Comparison of ENCODE assay signal across 1 cellular context in the genomic region with DNA sequence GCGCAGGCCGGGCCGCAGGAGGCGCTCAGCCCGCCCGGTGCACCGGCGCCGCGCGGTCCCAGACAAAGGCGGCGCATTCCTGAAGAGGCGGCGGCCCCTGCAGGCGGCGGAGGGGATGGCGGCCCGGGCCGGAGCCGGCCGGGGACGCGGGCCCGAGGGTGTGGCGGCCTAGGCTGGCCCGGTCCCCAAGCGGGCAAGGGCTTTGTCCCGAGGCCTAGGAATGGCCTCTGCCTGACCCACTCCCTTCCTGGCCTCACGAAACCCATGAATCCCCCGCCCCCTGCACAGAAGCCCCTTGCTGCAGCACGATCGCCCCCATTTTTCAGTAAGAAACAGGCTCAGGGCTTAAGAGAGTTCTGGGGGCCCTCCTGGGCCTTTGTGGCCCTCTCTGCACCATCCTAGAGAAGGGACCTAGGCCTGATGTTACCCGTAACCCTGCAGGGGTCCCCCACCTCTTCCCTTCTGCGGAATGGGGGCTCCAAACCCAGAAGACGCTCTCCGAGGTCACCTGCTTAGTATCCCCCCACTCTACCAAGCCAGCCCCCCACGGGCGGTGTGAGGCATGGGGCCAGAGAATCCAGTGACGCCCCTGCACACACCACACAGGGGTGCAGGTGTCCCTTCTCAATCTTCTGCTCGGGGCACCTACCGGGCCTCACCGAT.
A peak's percentile ranks its signal among the peaks of the same experiment; 100 is the strongest.
TF ChIP-seq lines count a peak whose summit lies in the region.

No MANE protein-coding gene starts in this region.

TF ChIP-seq in K562, 482 proteins besides CTCF, POLR2A, EP300 and RAD21 (continued from another document and continues in another):
- TF ChIP-seq, protein P1, sequence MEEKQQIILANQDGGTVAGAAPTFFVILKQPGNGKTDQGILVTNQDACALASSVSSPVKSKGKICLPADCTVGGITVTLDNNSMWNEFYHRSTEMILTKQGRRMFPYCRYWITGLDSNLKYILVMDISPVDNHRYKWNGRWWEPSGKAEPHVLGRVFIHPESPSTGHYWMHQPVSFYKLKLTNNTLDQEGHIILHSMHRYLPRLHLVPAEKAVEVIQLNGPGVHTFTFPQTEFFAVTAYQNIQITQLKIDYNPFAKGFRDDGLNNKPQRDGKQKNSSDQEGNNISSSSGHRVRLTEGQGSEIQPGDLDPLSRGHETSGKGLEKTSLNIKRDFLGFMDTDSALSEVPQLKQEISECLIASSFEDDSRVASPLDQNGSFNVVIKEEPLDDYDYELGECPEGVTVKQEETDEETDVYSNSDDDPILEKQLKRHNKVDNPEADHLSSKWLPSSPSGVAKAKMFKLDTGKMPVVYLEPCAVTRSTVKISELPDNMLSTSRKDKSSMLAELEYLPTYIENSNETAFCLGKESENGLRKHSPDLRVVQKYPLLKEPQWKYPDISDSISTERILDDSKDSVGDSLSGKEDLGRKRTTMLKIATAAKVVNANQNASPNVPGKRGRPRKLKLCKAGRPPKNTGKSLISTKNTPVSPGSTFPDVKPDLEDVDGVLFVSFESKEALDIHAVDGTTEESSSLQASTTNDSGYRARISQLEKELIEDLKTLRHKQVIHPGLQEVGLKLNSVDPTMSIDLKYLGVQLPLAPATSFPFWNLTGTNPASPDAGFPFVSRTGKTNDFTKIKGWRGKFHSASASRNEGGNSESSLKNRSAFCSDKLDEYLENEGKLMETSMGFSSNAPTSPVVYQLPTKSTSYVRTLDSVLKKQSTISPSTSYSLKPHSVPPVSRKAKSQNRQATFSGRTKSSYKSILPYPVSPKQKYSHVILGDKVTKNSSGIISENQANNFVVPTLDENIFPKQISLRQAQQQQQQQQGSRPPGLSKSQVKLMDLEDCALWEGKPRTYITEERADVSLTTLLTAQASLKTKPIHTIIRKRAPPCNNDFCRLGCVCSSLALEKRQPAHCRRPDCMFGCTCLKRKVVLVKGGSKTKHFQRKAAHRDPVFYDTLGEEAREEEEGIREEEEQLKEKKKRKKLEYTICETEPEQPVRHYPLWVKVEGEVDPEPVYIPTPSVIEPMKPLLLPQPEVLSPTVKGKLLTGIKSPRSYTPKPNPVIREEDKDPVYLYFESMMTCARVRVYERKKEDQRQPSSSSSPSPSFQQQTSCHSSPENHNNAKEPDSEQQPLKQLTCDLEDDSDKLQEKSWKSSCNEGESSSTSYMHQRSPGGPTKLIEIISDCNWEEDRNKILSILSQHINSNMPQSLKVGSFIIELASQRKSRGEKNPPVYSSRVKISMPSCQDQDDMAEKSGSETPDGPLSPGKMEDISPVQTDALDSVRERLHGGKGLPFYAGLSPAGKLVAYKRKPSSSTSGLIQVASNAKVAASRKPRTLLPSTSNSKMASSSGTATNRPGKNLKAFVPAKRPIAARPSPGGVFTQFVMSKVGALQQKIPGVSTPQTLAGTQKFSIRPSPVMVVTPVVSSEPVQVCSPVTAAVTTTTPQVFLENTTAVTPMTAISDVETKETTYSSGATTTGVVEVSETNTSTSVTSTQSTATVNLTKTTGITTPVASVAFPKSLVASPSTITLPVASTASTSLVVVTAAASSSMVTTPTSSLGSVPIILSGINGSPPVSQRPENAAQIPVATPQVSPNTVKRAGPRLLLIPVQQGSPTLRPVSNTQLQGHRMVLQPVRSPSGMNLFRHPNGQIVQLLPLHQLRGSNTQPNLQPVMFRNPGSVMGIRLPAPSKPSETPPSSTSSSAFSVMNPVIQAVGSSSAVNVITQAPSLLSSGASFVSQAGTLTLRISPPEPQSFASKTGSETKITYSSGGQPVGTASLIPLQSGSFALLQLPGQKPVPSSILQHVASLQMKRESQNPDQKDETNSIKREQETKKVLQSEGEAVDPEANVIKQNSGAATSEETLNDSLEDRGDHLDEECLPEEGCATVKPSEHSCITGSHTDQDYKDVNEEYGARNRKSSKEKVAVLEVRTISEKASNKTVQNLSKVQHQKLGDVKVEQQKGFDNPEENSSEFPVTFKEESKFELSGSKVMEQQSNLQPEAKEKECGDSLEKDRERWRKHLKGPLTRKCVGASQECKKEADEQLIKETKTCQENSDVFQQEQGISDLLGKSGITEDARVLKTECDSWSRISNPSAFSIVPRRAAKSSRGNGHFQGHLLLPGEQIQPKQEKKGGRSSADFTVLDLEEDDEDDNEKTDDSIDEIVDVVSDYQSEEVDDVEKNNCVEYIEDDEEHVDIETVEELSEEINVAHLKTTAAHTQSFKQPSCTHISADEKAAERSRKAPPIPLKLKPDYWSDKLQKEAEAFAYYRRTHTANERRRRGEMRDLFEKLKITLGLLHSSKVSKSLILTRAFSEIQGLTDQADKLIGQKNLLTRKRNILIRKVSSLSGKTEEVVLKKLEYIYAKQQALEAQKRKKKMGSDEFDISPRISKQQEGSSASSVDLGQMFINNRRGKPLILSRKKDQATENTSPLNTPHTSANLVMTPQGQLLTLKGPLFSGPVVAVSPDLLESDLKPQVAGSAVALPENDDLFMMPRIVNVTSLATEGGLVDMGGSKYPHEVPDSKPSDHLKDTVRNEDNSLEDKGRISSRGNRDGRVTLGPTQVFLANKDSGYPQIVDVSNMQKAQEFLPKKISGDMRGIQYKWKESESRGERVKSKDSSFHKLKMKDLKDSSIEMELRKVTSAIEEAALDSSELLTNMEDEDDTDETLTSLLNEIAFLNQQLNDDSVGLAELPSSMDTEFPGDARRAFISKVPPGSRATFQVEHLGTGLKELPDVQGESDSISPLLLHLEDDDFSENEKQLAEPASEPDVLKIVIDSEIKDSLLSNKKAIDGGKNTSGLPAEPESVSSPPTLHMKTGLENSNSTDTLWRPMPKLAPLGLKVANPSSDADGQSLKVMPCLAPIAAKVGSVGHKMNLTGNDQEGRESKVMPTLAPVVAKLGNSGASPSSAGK (IDR thresholded peaks at IDR 0.05): no peak
- TF ChIP-seq CEBPB (tag; IDR thresholded peaks at IDR 0.05) (no peak), KHSRP (IDR thresholded peaks at IDR 0.05) (no peak), GABPB2 (CRISPR knock-in tag; conservative IDR thresholded peaks at IDR 0.05) (no peak), NCOR1 (IDR thresholded peaks at IDR 0.05) (no peak), RBM14 (IDR thresholded peaks at IDR 0.05; ENCODE audit: borderline replicate concordance, insufficient read depth, low read depth, low read length) (no peak), L3MBTL2 (IDR thresholded peaks at IDR 0.05) (no peak), HDAC1 (IDR thresholded peaks at IDR 0.05) (no peak), ZEB2 (IDR thresholded peaks at IDR 0.05) (no peak), POLR2AphosphoS5 (IDR thresholded peaks at IDR 0.05; ENCODE audit: control insufficient read depth, insufficient read depth, low read depth, low read length) (no peak), NR2F6 (CRISPR knock-in tag; IDR thresholded peaks at IDR 0.05) (no peak), BRCA1 (IDR thresholded peaks at IDR 0.05) (no peak), BRCA1 (CRISPR knock-in tag; IDR thresholded peaks at IDR 0.05) (no peak; the same call in 1 of the 2 replicates), COPS2 (conservative IDR thresholded peaks at IDR 0.05) (no peak), SAP30 (IDR thresholded peaks at IDR 0.05; ENCODE audit: borderline replicate concordance, insufficient read depth, low read depth, low read length, poor library complexity, severe bottlenecking) (no peak), ADNP (tag; IDR thresholded peaks at IDR 0.05) (no peak), FOS (IDR thresholded peaks at IDR 0.05; ENCODE audit: extremely low read depth, insufficient read length) (no peak)
- TF ChIP-seq, protein P2, sequence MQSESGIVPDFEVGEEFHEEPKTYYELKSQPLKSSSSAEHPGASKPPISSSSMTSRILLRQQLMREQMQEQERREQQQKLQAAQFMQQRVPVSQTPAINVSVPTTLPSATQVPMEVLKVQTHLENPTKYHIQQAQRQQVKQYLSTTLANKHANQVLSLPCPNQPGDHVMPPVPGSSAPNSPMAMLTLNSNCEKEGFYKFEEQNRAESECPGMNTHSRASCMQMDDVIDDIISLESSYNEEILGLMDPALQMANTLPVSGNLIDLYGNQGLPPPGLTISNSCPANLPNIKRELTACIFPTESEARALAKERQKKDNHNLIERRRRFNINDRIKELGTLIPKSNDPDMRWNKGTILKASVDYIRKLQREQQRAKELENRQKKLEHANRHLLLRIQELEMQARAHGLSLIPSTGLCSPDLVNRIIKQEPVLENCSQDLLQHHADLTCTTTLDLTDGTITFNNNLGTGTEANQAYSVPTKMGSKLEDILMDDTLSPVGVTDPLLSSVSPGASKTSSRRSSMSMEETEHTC (IDR thresholded peaks at IDR 0.05): peak; percentile 25; the same call in 1 of the 2 replicates
- TF ChIP-seq, protein P3, sequence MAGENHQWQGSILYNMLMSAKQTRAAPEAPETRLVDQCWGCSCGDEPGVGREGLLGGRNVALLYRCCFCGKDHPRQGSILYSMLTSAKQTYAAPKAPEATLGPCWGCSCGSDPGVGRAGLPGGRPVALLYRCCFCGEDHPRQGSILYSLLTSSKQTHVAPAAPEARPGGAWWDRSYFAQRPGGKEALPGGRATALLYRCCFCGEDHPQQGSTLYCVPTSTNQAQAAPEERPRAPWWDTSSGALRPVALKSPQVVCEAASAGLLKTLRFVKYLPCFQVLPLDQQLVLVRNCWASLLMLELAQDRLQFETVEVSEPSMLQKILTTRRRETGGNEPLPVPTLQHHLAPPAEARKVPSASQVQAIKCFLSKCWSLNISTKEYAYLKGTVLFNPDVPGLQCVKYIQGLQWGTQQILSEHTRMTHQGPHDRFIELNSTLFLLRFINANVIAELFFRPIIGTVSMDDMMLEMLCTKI (IDR thresholded peaks at IDR 0.05; ENCODE audit: partially characterized antibody): no peak
- TF ChIP-seq, protein P4, sequence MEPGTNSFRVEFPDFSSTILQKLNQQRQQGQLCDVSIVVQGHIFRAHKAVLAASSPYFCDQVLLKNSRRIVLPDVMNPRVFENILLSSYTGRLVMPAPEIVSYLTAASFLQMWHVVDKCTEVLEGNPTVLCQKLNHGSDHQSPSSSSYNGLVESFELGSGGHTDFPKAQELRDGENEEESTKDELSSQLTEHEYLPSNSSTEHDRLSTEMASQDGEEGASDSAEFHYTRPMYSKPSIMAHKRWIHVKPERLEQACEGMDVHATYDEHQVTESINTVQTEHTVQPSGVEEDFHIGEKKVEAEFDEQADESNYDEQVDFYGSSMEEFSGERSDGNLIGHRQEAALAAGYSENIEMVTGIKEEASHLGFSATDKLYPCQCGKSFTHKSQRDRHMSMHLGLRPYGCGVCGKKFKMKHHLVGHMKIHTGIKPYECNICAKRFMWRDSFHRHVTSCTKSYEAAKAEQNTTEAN (CRISPR knock-in tag; IDR thresholded peaks at IDR 0.05): 0 out of 2 replicates have a peak, but pooled peaks have one; percentile 53
- TF ChIP-seq, protein P5, sequence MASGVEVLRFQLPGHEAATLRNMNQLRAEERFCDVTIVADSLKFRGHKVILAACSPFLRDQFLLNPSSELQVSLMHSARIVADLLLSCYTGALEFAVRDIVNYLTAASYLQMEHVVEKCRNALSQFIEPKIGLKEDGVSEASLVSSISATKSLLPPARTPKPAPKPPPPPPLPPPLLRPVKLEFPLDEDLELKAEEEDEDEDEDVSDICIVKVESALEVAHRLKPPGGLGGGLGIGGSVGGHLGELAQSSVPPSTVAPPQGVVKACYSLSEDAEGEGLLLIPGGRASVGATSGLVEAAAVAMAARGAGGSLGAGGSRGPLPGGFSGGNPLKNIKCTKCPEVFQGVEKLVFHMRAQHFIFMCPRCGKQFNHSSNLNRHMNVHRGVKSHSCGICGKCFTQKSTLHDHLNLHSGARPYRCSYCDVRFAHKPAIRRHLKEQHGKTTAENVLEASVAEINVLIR (CRISPR knock-in tag; IDR thresholded peaks at IDR 0.05): no peak
- TF ChIP-seq, protein P6, sequence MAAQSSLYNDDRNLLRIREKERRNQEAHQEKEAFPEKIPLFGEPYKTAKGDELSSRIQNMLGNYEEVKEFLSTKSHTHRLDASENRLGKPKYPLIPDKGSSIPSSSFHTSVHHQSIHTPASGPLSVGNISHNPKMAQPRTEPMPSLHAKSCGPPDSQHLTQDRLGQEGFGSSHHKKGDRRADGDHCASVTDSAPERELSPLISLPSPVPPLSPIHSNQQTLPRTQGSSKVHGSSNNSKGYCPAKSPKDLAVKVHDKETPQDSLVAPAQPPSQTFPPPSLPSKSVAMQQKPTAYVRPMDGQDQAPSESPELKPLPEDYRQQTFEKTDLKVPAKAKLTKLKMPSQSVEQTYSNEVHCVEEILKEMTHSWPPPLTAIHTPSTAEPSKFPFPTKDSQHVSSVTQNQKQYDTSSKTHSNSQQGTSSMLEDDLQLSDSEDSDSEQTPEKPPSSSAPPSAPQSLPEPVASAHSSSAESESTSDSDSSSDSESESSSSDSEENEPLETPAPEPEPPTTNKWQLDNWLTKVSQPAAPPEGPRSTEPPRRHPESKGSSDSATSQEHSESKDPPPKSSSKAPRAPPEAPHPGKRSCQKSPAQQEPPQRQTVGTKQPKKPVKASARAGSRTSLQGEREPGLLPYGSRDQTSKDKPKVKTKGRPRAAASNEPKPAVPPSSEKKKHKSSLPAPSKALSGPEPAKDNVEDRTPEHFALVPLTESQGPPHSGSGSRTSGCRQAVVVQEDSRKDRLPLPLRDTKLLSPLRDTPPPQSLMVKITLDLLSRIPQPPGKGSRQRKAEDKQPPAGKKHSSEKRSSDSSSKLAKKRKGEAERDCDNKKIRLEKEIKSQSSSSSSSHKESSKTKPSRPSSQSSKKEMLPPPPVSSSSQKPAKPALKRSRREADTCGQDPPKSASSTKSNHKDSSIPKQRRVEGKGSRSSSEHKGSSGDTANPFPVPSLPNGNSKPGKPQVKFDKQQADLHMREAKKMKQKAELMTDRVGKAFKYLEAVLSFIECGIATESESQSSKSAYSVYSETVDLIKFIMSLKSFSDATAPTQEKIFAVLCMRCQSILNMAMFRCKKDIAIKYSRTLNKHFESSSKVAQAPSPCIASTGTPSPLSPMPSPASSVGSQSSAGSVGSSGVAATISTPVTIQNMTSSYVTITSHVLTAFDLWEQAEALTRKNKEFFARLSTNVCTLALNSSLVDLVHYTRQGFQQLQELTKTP (IDR thresholded peaks at IDR 0.05; ENCODE audit: low read depth in 1 of 2, partially characterized antibody in 2 of 2): no peak
- TF ChIP-seq, protein P7, sequence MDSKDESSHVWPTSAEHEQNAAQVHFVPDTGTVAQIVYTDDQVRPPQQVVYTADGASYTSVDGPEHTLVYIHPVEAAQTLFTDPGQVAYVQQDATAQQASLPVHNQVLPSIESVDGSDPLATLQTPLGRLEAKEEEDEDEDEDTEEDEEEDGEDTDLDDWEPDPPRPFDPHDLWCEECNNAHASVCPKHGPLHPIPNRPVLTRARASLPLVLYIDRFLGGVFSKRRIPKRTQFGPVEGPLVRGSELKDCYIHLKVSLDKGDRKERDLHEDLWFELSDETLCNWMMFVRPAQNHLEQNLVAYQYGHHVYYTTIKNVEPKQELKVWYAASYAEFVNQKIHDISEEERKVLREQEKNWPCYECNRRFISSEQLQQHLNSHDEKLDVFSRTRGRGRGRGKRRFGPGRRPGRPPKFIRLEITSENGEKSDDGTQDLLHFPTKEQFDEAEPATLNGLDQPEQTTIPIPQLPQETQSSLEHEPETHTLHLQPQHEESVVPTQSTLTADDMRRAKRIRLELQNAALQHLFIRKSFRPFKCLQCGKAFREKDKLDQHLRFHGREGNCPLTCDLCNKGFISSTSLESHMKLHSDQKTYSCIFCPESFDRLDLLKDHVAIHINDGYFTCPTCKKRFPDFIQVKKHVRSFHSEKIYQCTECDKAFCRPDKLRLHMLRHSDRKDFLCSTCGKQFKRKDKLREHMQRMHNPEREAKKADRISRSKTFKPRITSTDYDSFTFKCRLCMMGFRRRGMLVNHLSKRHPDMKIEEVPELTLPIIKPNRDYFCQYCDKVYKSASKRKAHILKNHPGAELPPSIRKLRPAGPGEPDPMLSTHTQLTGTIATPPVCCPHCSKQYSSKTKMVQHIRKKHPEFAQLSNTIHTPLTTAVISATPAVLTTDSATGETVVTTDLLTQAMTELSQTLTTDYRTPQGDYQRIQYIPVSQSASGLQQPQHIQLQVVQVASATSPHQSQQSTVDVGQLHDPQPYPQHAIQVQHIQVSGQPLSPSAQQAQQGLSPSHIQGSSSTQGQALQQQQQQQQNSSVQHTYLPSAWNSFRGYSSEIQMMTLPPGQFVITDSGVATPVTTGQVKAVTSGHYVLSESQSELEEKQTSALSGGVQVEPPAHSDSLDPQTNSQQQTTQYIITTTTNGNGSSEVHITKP (IDR thresholded peaks at IDR 0.05; ENCODE audit: partially characterized antibody): no peak
